Comparison of ENCODE assay signal across 8 cellular contexts in genomic region chr1:54965624-54966340, GRCh38. TPM values are rescaled to one million over a fixed set of nuclear protein-coding genes. Genes with fewer than 3 reads are reported as not detected.
A peak's percentile ranks its signal among the peaks of the same experiment; 100 is the strongest.
DNase-seq lines count a peak whose midpoint lies in the region; ATAC-seq and TF ChIP-seq lines count a peak whose summit lies in the region.
"Had no signal": no experiment of that assay in that cellular context is flagged by ENCODE, and none has a peak within 500 bp of the region (broad histone marks: within the 10 kb centered on the region; RNA-seq: fewer than 3 reads in every experiment).

No MANE protein-coding gene starts in this region.

- ATAC-seq in GM18867 (IDR thresholded peaks at IDR 0.05; ENCODE audit: unreplicated experiment), result peak; percentile 91
- peak; percentile 73 for ATAC-seq in HG02798 (IDR thresholded peaks at IDR 0.05; ENCODE audit: poor library complexity, unreplicated experiment)
- ATAC-seq in psoas muscle, result peak; percentile 93 to 98 (median 96)

- TF ChIP-seq CTCF in psoas muscle (IDR thresholded peaks at IDR 0.05), result no peak
- no peak for TF ChIP-seq CTCF in GM13977 (IDR thresholded peaks at IDR 0.05; ENCODE audit: extremely low read depth, insufficient read depth, missing control alignments)

- H3K4me3 ChIP-seq in psoas muscle, result peak overlapping the region; percentile 24

- H3K27ac ChIP-seq in psoas muscle, result no peak overlapping the region

- no peaks in the 10 kb centered on the region for H3K9me3 ChIP-seq in psoas muscle

- H3K36me3 ChIP-seq in psoas muscle (ENCODE audit: insufficient read depth in 1 of 2, low read depth in 1 of 2), result no peaks in the 10 kb centered on the region

- H3K27me3 ChIP-seq in psoas muscle (ENCODE audit: insufficient read depth in 3 of 3, low read length in 2 of 3), result no peaks in the 10 kb centered on the region

- intact Hi-C loops in psoas muscle (cut with DNase I), result no loop called here

- peaks cover 5% of the 10 kb centered on the region for H3K4me1 ChIP-seq in psoas muscle

- in situ Hi-C loops in GM13977 (cut with MboI; ENCODE audit: low pct_unique_long_range_greater_than_20kb, low sequenced_read_pairs, unreplicated experiment), result no loop called here

- peak; percentile 6 for DNase-seq in NCI-H446 treated with DMSO at 0.1 percent for 48 hours (lab: John Stamatoyannopoulos, UW)
- DNase-seq in dermis microvascular lymphatic vessel endothelial cell (ENCODE audit: low read depth in 2 of 2), result peak; percentile 48 to 72
- peak; percentile 62 to 77 for DNase-seq in psoas muscle
- DNase-seq in NCI-H2227 (lab: John Stamatoyannopoulos, UW; ENCODE audit: unreplicated experiment), result no peak
- no peak for DNase-seq in GM13977 (ENCODE audit: low spot score)

- WGBS in psoas muscle, 3 donors, result 20 to 39% (median 23%) methylated on average over 7 of the region's 7 CpGs

RNA-seq across cellular contexts. Expression of gene TMEM61, which starts 14.6 kb away (rescaled TPM):
- total RNA-seq in dermis microvascular lymphatic vessel endothelial cell, result under 0.01 and 0.25 TPM in 2 replicates
- under 1 TPM in 3 of 4 donors, not detected in 1; 0.34 to 0.54 (median 0.42) TPM for total RNA-seq in psoas muscle
- polyA plus RNA-seq in psoas muscle, result under 1 TPM; 0.05 to 0.16 (median 0.11) TPM
- total RNA-seq: SK-MEL-5 had no signal

RNA-seq across cellular contexts. Expression of gene BSND, which starts 33.0 kb away (rescaled TPM):
- under 0.01 TPM in 1 of 2 replicates, not detected in the other for total RNA-seq in dermis microvascular lymphatic vessel endothelial cell
- total RNA-seq in psoas muscle, result not detected
- polyA plus RNA-seq in psoas muscle, result not detected
- total RNA-seq: SK-MEL-5 had no signal

Comparison
In these comparisons a context has a peak if more than half of its experiments do, and no peak if none do; other contexts are left out.
1. DNase-seq: peak in NCI-H446 treated with DMSO at 0.1 percent for 48 hours (single experiment), dermis microvascular lymphatic vessel endothelial cell (2 of 2) and psoas muscle (2 of 2); none in NCI-H2227 (single experiment) and GM13977 (single experiment).
2. Peak in every context shown above with its lines, with median percentiles within 50 percentile points of each other: ATAC-seq.